14 cellular contexts compared by ENCODE assay signal in the genomic region with DNA sequence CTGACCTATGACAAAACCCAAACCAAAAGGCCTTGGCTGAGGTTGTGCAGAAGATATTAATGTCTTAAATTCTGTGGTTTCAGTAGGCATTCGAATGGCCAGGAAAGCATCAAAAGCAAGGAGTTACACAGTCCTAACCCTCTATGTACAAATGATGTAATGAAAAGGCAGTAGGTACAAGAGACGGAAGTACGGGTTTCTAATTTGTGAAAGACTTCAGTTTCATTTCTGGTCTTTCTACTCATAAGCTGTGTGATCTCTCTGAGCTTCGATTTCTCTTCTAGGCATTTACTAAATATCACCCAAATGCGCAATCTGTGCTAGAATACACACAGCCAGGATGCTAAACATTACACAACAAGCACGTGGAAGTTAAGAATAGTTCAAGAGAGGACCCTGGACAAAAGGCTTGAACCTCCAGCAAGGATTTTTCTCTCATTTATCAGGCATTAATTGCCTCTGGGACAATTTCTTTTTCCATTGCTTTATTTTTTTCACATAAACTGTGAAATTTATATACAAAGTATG.
"Had no signal": no experiment of that assay in that cellular context is flagged by ENCODE, and none has a peak within 500 bp of the region (broad histone marks: within the 10 kb centered on the region; RNA-seq: fewer than 3 reads in every experiment).

No MANE protein-coding gene starts in this region.

- H3K4me2 ChIP-seq: hepatocyte had no signal

- H3K9me3 ChIP-seq: adrenal gland, thyroid gland had no signal

- H2AFZ ChIP-seq: hepatocyte had no signal

- H3K27me3 ChIP-seq: adrenal gland, foreskin keratinocyte, hepatocyte, thyroid gland had no signal

- H3K79me2 ChIP-seq: hepatocyte had no signal

- H3K4me3 ChIP-seq: adrenal gland, hepatocyte, thyroid gland had no signal

- ATAC-seq: activated CD4-positive, CD25-positive, alpha-beta regulatory T cell treated with anti-CD3 and anti-CD28 coated beads, Interleukin-2, amount 50 U/mL, for 24 hours; activated naive CD4-positive, alpha-beta T cell treated with anti-CD3 and anti-CD28 coated beads, Interleukin-2, amount 50 U/mL, for 72 hours; foreskin keratinocyte had no signal

- H3K27ac ChIP-seq: foreskin keratinocyte, hepatocyte, thyroid gland had no signal

- H3K4me1 ChIP-seq: foreskin keratinocyte, thyroid gland had no signal

- DNase-seq: activated gamma-delta T cell; adrenal gland; dermis blood vessel endothelial cell; effector memory CD4-positive, alpha-beta T cell; foreskin keratinocyte; left cardiac atrium; occipital lobe; retina; stimulated activated CD4-positive, alpha-beta T cell treated with anti-CD3 and anti-CD28 coated beads, Interleukin-2, amount 100 ng/mL, for 24 hours; stimulated activated naive CD4-positive, alpha-beta T cell treated with Interleukin-2 at 50 U/mL for 16 hours; thyroid gland had no signal
